ENCODE assay signal across 8 cellular contexts in the genomic region with DNA sequence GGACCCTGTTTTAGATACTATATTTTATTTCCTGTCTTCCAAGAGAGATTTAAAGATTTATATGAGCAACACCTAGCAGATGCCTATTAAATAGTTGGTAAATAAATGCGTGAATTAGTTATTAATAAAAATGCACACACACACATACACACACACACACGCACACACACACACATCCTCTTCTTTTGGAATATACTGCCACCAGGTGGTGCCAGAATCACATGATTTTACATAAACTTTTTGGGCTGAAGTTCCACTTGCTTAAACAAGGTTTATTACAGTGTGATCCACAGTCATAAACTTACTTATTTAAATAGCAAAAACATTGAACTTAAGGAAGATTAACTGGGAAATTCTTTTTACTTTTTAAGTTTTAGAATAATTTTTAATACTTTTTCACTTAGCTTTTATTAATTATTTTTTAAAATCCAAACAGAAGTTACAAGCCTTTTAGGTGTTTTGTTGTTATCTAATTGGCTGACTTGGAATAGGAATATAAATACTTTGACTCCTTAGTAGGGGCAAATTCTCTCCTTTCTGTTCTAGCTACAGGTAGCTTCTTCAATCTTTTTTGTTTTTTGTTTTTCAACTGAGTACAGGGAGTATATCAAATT. TPM values are rescaled to one million over a fixed set of nuclear protein-coding genes. Genes with fewer than 3 reads are reported as not detected.
DNase-seq lines count a peak whose midpoint lies in the region; ATAC-seq and TF ChIP-seq lines count a peak whose summit lies in the region.

No MANE protein-coding gene starts in this region.

- no peaks in the 10 kb centered on the region for H3K4me1 ChIP-seq in DND-41 (ENCODE audit: insufficient read depth, low read length)

- peak overlapping the region in 4 of 6 donors; percentile 10 to 58 (median 31) for H3K27ac Mint-ChIP-seq in immature natural killer cell

- no peak overlapping the region for H3K27ac ChIP-seq in DND-41 (ENCODE audit: low read length)

- H3K36me3 Mint-ChIP-seq in immature natural killer cell, result peaks cover 0 to 12% (median 4%) of the 10 kb centered on the region in 3 donors

- ATAC-seq in DND-41 (ENCODE audit: insufficient read depth, low read depth) (peak; percentile 64; the same call in 1 of the 3 replicates), HG02642 (IDR thresholded peaks at IDR 0.05; ENCODE audit: poor library complexity, unreplicated experiment) (no peak), GM21526 (IDR thresholded peaks at IDR 0.05; ENCODE audit: low FRiP score, unreplicated experiment) (no peak)

- no peaks in the 10 kb centered on the region for H4K20me1 ChIP-seq in DND-41 (ENCODE audit: insufficient read depth, low read length)

- no peak overlapping the region for H3K4me3 ChIP-seq in DND-41 (ENCODE audit: low read depth in 1 of 2, low read length in 2 of 2)

- TF ChIP-seq CTCF in DND-41 (IDR thresholded peaks at IDR 0.05; ENCODE audit: borderline replicate concordance, extremely low read depth, low read length, poor library complexity, severe bottlenecking), result peak; percentile 77

- no peaks in the 10 kb centered on the region for H3K9me3 Mint-ChIP-seq in immature natural killer cell

- no peaks in the 10 kb centered on the region; the same call in 1 of the 2 replicates for H3K79me2 ChIP-seq in DND-41 (ENCODE audit: insufficient read depth, low read length)

- H3K27me3 ChIP-seq in DND-41 (ENCODE audit: insufficient read depth, low read length, poor library complexity), result no peaks in the 10 kb centered on the region

- H3K36me3 ChIP-seq in DND-41 (ENCODE audit: insufficient read depth, low read length), result peaks cover 23% of the 10 kb centered on the region

- H3K9ac ChIP-seq in DND-41 (ENCODE audit: low read depth, low read length), result no peak overlapping the region

- peaks cover 0 to 7% (median 0%) of the 10 kb centered on the region in 3 donors for H3K27me3 Mint-ChIP-seq in immature natural killer cell (ENCODE audit: low read depth in 3 of 3)

- peaks cover 8 to 23% of the 10 kb centered on the region in 2 donors for H3K4me1 Mint-ChIP-seq in immature natural killer cell

- no peak overlapping the region for H2AFZ ChIP-seq in DND-41 (ENCODE audit: low read depth, low read length)

- H3K4me2 ChIP-seq in DND-41 (ENCODE audit: insufficient read depth, low read length), result no peak overlapping the region

- no peak overlapping the region for H3K4me3 Mint-ChIP-seq in immature natural killer cell

- DNase-seq in DND-41 (peak; percentile 68), HS-5 (ENCODE audit: low read depth) (peak; percentile 33), OCI-M1 (lab: John Stamatoyannopoulos, UW) (peak; percentile 73), amniotic stem cell (lab: John Stamatoyannopoulos, UW) (peak; percentile 37), immature natural killer cell (peak; percentile 62 to 76 (median 72))
- peak; percentile 24 for DNase-seq in stimulated activated CD8-positive, alpha-beta memory T cell treated with anti-CD3 and anti-CD28 coated beads, Interleukin-15, amount 100 ng/mL, for 1 hour (ENCODE audit: low read depth)

- H3K9me3 ChIP-seq in DND-41 (ENCODE audit: insufficient read depth, low read length, severe bottlenecking), result no peaks in the 10 kb centered on the region

RNA-seq across cellular contexts. Expression of a gene that starts 17.5 kb away (rescaled TPM):
- 10 to 100 TPM; 17.6 to 20.8 (median 17.7) TPM for polyA plus RNA-seq in immature natural killer cell

RNA-seq across cellular contexts. Expression of a gene that starts 20.7 kb away (rescaled TPM):
- 1 to 10 TPM in 2 of 3 donors, not detected in 1; 3.1 to 4.3 TPM for polyA plus RNA-seq in immature natural killer cell
